ENCODE assay signal across 24 cellular contexts in the genomic region with DNA sequence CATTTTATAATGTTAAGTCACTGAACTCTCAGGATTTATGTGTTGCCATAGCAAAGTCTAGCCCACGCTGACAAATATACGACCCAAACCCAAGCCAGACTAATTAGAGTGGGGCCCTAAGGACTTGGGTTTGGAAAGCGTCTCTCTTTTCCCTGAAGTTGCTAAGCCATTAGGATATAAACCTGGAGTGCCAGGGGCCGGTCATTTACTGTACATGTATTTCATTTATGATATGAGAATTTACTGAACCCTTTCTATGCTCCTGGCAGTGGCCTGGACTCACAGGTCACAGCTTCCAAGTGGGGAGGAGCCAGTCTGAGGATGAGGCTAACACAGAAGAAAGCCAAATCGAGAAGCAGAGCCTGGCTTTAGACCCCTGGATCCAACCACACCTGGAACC.
"Had no signal": no experiment of that assay in that cellular context is flagged by ENCODE, and none has a peak within 500 bp of the region (broad histone marks: within the 10 kb centered on the region; RNA-seq: fewer than 3 reads in every experiment).

No MANE protein-coding gene starts in this region.

- H2AFZ ChIP-seq: hepatocyte, parathyroid adenoma had no signal

- H3K4me3 ChIP-seq: colonic mucosa, hepatocyte, psoas muscle, skin epidermis, stomach, thoracic aorta, transverse colon had no signal

- H3K27me3 ChIP-seq: colonic mucosa, hepatocyte, stomach, transverse colon had no signal

- H3K36me3 ChIP-seq: colonic mucosa, stomach, thoracic aorta, transverse colon had no signal

- H3K4me1 Mint-ChIP-seq: endodermal cell, natural killer cell had no signal

- H3K27ac ChIP-seq: colonic mucosa, hepatocyte, parathyroid adenoma, psoas muscle, skin epidermis, stomach, thoracic aorta, transverse colon had no signal

- H3K4me2 ChIP-seq: hepatocyte had no signal

- H3K4me1 ChIP-seq: colonic mucosa, parathyroid adenoma, psoas muscle, stomach, transverse colon had no signal

- DNase-seq: colonic mucosa; dermis blood vessel endothelial cell; endodermal cell; erythroblast; foreskin melanocyte; kidney glomerular epithelial cell; mammary epithelial cell; natural killer cell; occipital lobe; retina; stimulated activated CD4-positive, alpha-beta T cell treated with anti-CD3 and anti-CD28 coated beads, Interleukin-12 subunit alpha, Interleukin-12 subunit beta, amount 100 ng/mL, for 4 hours; stimulated activated naive CD4-positive, alpha-beta T cell; stomach; substantia nigra; transverse colon had no signal

- H3K27ac Mint-ChIP-seq: endodermal cell, mesothelial cell of epicardium, natural killer cell had no signal

- H3K9me3 Mint-ChIP-seq: natural killer cell had no signal

- H3K9ac ChIP-seq: parathyroid adenoma had no signal

- ATAC-seq: left lobe of liver, natural killer cell, psoas muscle, sciatic nerve had no signal

- H3K4me3 Mint-ChIP-seq: endodermal cell, mesothelial cell of epicardium, natural killer cell had no signal

- H3K79me2 ChIP-seq: hepatocyte, parathyroid adenoma had no signal

- H3K9me3 ChIP-seq: colonic mucosa, psoas muscle, thoracic aorta, transverse colon had no signal

- FAIRE-seq: endothelial cell of umbilical vein had no signal

- H3K36me3 Mint-ChIP-seq: natural killer cell had no signal
